In the genomic region with DNA sequence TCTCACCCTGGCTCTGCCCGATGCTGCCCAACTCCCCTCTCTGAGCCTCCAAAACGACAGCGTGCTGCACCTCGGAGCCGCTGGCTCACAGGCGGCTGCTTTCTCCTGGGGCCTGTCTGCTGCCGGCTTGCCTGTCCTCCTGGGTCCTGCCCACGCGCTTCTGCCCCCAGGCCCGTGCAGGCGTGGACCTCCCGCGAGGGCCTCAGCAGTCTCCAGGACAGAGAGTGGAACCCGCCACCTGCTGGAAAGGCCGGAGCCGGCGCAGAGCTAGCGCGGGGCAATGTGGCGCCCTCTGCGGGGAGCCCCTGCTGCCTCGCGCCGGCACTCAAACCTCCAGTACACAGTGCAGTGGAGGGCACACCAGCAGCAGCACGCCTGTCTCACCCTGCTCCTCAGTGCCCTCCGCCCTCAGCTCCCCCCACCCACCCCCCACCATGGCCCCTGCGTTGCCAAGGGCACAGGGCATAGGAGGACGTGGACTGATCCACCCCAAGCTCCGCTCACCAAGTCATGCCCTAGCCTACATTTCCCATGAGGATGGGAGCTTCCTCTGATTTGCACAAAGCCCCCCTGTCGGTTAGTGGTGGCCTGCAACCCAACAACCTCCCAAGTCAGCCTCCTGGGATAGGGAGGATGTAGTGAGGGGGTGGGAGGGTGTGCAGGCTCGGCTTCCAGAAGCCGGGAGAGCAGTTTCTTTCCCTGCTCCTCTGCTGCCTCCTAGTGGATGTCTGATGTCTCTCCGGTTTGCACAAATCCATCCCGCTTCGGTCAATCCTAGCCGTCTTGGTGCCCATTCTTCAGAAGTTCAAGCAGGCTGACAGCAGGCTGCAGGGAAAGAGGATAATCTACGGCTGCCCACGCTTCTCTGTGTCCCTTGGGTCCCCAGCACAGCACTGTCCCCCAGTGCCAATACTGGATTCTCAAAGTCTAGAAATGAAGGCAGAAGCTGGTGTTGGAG, we compare ENCODE assay signal across 8 cellular contexts. TPM values are rescaled to one million over a fixed set of nuclear protein-coding genes. Genes with fewer than 3 reads are reported as not detected.
DNase-seq lines count a peak whose midpoint lies in the region; ATAC-seq and TF ChIP-seq lines count a peak whose summit lies in the region.

No MANE protein-coding gene starts in this region.

- no peak overlapping the region for H3K4me3 ChIP-seq in MG63
- H3K4me3 ChIP-seq in RWPE2 (ENCODE audit: severe bottlenecking): no peak overlapping the region

- no peaks in the 10 kb centered on the region for H3K36me3 Mint-ChIP-seq in nephron (ENCODE audit: low read depth)
- H3K36me3 Mint-ChIP-seq in stimulated activated naive CD8-positive, alpha-beta T cell treated with anti-CD3 and anti-CD28 coated beads, Interleukin-15, Interleukin-2, amounts not matched to agents 100 ng/mL and 50 ng/mL, for 24 hours (ENCODE audit: low read depth): no peaks in the 10 kb centered on the region

- H3K27me3 ChIP-seq in MG63 (no peaks in the 10 kb centered on the region), RWPE2 (ENCODE audit: insufficient read depth, poor library complexity, severe bottlenecking) (no peaks in the 10 kb centered on the region)

- ATAC-seq in GM18498 (IDR thresholded peaks at IDR 0.05; ENCODE audit: unreplicated experiment) (peak; percentile 67), RWPE2 (ENCODE audit: low read depth) (peak; percentile 72), HG03460 (IDR thresholded peaks at IDR 0.05; ENCODE audit: unreplicated experiment) (no peak)

- H3K36me3 ChIP-seq in MG63 (no peaks in the 10 kb centered on the region), RWPE2 (ENCODE audit: low read depth) (no peaks in the 10 kb centered on the region)

- H3K4me1 Mint-ChIP-seq in nephron: peaks cover 27% of the 10 kb centered on the region
- peaks cover 7% of the 10 kb centered on the region for H3K4me1 Mint-ChIP-seq in stimulated activated naive CD8-positive, alpha-beta T cell treated with anti-CD3 and anti-CD28 coated beads, Interleukin-15, Interleukin-2, amounts not matched to agents 100 ng/mL and 50 ng/mL, for 24 hours (ENCODE audit: low read depth)

- H3K9me3 ChIP-seq in MG63: no peaks in the 10 kb centered on the region
- H3K9me3 ChIP-seq in RWPE2 (ENCODE audit: severe bottlenecking): no peaks in the 10 kb centered on the region

- H3K9me3 Mint-ChIP-seq in nephron: no peaks in the 10 kb centered on the region
- H3K9me3 Mint-ChIP-seq in stimulated activated naive CD8-positive, alpha-beta T cell treated with anti-CD3 and anti-CD28 coated beads, Interleukin-15, Interleukin-2, amounts not matched to agents 100 ng/mL and 50 ng/mL, for 24 hours: no peaks in the 10 kb centered on the region

- DNase-seq in MG63 (peak; percentile 79), RWPE2 (ENCODE audit: low spot score) (peak; percentile 80), fibroblast of peridontal ligament (ENCODE audit: extremely low read depth) (peak; percentile 89)
- DNase-seq in activated T-helper 9 cell treated with anti-CD3 and anti-CD28 coated beads, Interleukin-2, amount 50 U/mL, for 16 hours (ENCODE audit: low read depth): peak; percentile 44

- peak overlapping the region; percentile 27 for H3K27ac ChIP-seq in RWPE2 (ENCODE audit: poor library complexity, severe bottlenecking)

- peak overlapping the region; percentile 56 to 72 (median 71) for H3K4me3 Mint-ChIP-seq in nephron
- peak overlapping the region; percentile 66 for H3K4me3 Mint-ChIP-seq in stimulated activated naive CD8-positive, alpha-beta T cell treated with anti-CD3 and anti-CD28 coated beads, Interleukin-15, Interleukin-2, amounts not matched to agents 100 ng/mL and 50 ng/mL, for 24 hours

- peak overlapping the region in 2 of 3 experiments; percentile 18 to 60 for H3K27ac Mint-ChIP-seq in nephron
- H3K27ac Mint-ChIP-seq in stimulated activated naive CD8-positive, alpha-beta T cell treated with anti-CD3 and anti-CD28 coated beads, Interleukin-15, Interleukin-2, amounts not matched to agents 100 ng/mL and 50 ng/mL, for 24 hours: no peak overlapping the region

- peak; percentile 97 for TF ChIP-seq CTCF in RWPE2 (IDR thresholded peaks at IDR 0.05; ENCODE audit: poor library complexity, severe bottlenecking)
- TF ChIP-seq CTCF in nephron (IDR thresholded peaks at IDR 0.05; ENCODE audit: unreplicated experiment in 3 of 3): peak; percentile 61 to 89 (median 73)

- H3K4me1 ChIP-seq in RWPE2 (ENCODE audit: insufficient read depth, poor library complexity, severe bottlenecking): peaks cover 29% of the 10 kb centered on the region

- peaks cover 25% of the 10 kb centered on the region for H3K27me3 Mint-ChIP-seq in nephron (ENCODE audit: low read depth)
- H3K27me3 Mint-ChIP-seq in stimulated activated naive CD8-positive, alpha-beta T cell treated with anti-CD3 and anti-CD28 coated beads, Interleukin-15, Interleukin-2, amounts not matched to agents 100 ng/mL and 50 ng/mL, for 24 hours: peaks cover 9% of the 10 kb centered on the region

RNA-seq across cellular contexts. Expression of a gene that starts 25.2 kb away (rescaled TPM):
- 39.2 and 44.4 TPM in 2 replicates for total RNA-seq in MG63 (2014; rRNA removed; shearing (Covaris generic); ENCODE audit: low replicate concordance)

RNA-seq across cellular contexts. Expression of a gene that starts 30.9 kb away (rescaled TPM):
- not detected in 2 replicates for total RNA-seq in MG63 (2014; rRNA removed; shearing (Covaris generic); ENCODE audit: low replicate concordance)

RNA-seq across cellular contexts. Expression of a gene that starts 45.6 kb away (rescaled TPM):
- total RNA-seq in MG63 (2014; rRNA removed; shearing (Covaris generic); ENCODE audit: low replicate concordance): not detected in 2 replicates
